In the genomic region with DNA sequence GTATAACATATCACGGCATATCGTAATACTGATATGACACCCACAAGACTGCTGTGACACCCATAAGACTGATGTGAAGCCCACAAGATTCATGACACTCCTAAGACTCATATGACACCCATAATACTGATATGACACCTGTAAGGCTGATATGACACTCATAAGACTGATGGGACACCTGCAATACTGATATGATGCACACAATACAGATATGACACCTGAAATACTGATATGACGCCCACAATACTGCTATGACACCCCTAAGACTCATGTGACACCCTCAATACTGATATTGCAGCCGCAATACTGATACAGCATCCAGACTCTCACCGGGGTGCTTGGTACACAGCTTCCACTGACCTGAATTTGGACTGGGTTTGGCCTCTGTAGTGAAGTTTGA, we compare ENCODE assay signal across 14 cellular contexts. TPM values are rescaled to one million over a fixed set of nuclear protein-coding genes. Genes with fewer than 3 reads are reported as not detected.
"Had no signal": no experiment of that assay in that cellular context is flagged by ENCODE, and none has a peak within 500 bp of the region (broad histone marks: within the 10 kb centered on the region; RNA-seq: fewer than 3 reads in every experiment).

No MANE protein-coding gene starts in this region.

RNA-seq across cellular contexts. Expression of a gene that starts 19.1 kb away (rescaled TPM):
- total RNA-seq: esophagus mucosa, fibroblast of lung, gastroesophageal sphincter, heart left ventricle, kidney, left lobe of liver, liver, lung microvascular endothelial cell, osteocyte, prostate gland, right atrium auricular region, sciatic nerve, suprapubic skin, uterus had no signal
